19 cellular contexts compared by ENCODE assay signal in the genomic region with DNA sequence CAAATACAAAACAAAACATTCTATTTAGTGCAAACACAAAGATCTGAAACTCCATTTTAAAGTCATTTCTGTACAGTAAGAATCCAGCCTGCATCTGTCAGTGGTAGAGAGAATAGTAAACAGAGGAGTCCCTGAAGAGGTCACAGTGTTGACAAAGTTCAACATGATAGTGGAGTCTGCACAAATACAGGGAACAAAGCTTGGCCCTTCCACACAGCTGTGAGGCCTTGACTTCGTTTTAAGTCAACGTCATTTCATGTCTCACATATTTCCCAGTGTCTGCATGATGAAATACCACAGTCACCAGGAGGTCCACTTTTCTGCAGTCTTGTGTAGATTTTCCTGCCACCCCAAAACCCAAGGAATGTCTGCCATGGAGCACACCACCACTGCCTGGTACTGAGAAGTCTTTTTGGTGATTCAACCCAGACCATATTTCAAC. TPM values are rescaled to one million over a fixed set of nuclear protein-coding genes. Genes with fewer than 3 reads are reported as not detected.
A peak's percentile ranks its signal among the peaks of the same experiment; 100 is the strongest.
DNase-seq lines count a peak whose midpoint lies in the region; ATAC-seq and TF ChIP-seq lines count a peak whose summit lies in the region.
"Had no signal": no experiment of that assay in that cellular context is flagged by ENCODE, and none has a peak within 500 bp of the region (broad histone marks: within the 10 kb centered on the region; RNA-seq: fewer than 3 reads in every experiment).

No MANE protein-coding gene starts in this region.

- peaks cover 17% of the 10 kb centered on the region for H3K9me3 Mint-ChIP-seq in WTC11
- H3K9me3 Mint-ChIP-seq: activated T-helper 1 cell treated with anti-CD3 and anti-CD28 coated beads, Interleukin-12 subunit alpha, Interleukin-12 subunit beta, Interleukin-2, Interleukin-4 antibody, amounts not matched to agents 30 ng/mL and 10 ng/mL and 1 ng/mL, durations not matched to agents 14 hours and 24 hours and 36 hours had no signal

- H3K4me1 ChIP-seq in heart right ventricle = no peaks in the 10 kb centered on the region
- H3K4me1 ChIP-seq: uterus had no signal

- no peak for TF ChIP-seq CTCF in WTC11 (IDR thresholded peaks at IDR 0.05)
- TF ChIP-seq CTCF in heart right ventricle (IDR thresholded peaks at IDR 0.05) = no peak

- H3K4me3 Mint-ChIP-seq in WTC11 = no peak overlapping the region
- H3K4me3 Mint-ChIP-seq: activated T-helper 1 cell treated with anti-CD3 and anti-CD28 coated beads, Interleukin-12 subunit alpha, Interleukin-12 subunit beta, Interleukin-2, Interleukin-4 antibody, amounts not matched to agents 30 ng/mL and 10 ng/mL and 1 ng/mL, durations not matched to agents 14 hours and 24 hours and 36 hours; CD14-positive monocyte; mesothelial cell of epicardium had no signal

- 30 to 53% methylated on average over 2 of the region's 2 CpGs for WGBS in heart right ventricle, 2 donors

- intact Hi-C loops in heart right ventricle (cut with DNase I) = no loop called here

- no peak overlapping the region for H3K27ac Mint-ChIP-seq in WTC11
- H3K27ac Mint-ChIP-seq: activated T-helper 1 cell treated with anti-CD3 and anti-CD28 coated beads, Interleukin-12 subunit alpha, Interleukin-12 subunit beta, Interleukin-2, Interleukin-4 antibody, amounts not matched to agents 30 ng/mL and 10 ng/mL and 1 ng/mL, durations not matched to agents 14 hours and 24 hours and 36 hours; CD14-positive monocyte; mesothelial cell of epicardium had no signal

- ATAC-seq in WTC11 = no peak
- ATAC-seq in HG03439 (IDR thresholded peaks at IDR 0.05; ENCODE audit: unreplicated experiment) = no peak
- no peak for ATAC-seq in heart right ventricle
- ATAC-seq: Right ventricle myocardium inferior; stimulated activated naive CD8-positive, alpha-beta T cell treated with anti-CD3 and anti-CD28 coated beads, Interleukin-15, Interleukin-2, amounts not matched to agents 100 U/mL and 50 U/mL, for 24 hours had no signal

- H3K36me3 ChIP-seq in heart right ventricle = no peaks in the 10 kb centered on the region
- H3K36me3 ChIP-seq: neutrophil, uterus had no signal

- peaks cover 0 to 14% (median 0%) of the 10 kb centered on the region in 11 donors for H3K9me3 ChIP-seq in heart right ventricle
- H3K9me3 ChIP-seq: neutrophil, uterus had no signal

- no peak overlapping the region for H3K27ac ChIP-seq in heart right ventricle
- H3K27ac ChIP-seq: neutrophil, uterus had no signal

- POLR2A ChIA-PET in WTC11 (lab: Charles Lee) = no interaction called here

- DNase-seq in EL = peak; percentile 29
- DNase-seq in HK-2 (ENCODE audit: unreplicated experiment) = peak; percentile 16
- DNase-seq in WTC11 (ENCODE audit: low spot score) = no peak
- DNase-seq in kidney tubule cell (ENCODE audit: low spot score) = peak; percentile 29
- no peak for DNase-seq in NCI-H446 (lab: John Stamatoyannopoulos, UW)
- no peak for DNase-seq in GDM1 (lab: John Stamatoyannopoulos, UW)
- no peak for DNase-seq in heart right ventricle
- DNase-seq: activated CD4-positive, alpha-beta T cell treated with anti-CD3 and anti-CD28 coated beads, Interleukin-2, amount 50 U/mL, for 4 hours; aorta; foreskin melanocyte; NCI-H1436 treated with DMSO at 0.1 percent for 48 hours; stimulated activated naive CD8-positive, alpha-beta T cell treated with anti-CD3 and anti-CD28 coated beads, Interleukin-15, Interleukin-2, amounts not matched to agents 100 U/mL and 50 U/mL, for 24 hours; uterus had no signal

- CTCF ChIA-PET in WTC11 (lab: Charles Lee) = interaction anchor here (1.1 to 1.6 kb wide), 2 partner anchors 9 to 246 kb away, joined by 4 to 14 read pairs; no protein-coding TSS in a partner anchor

- no peak overlapping the region for H3K4me3 ChIP-seq in heart right ventricle
- H3K4me3 ChIP-seq: uterus had no signal

- peaks cover 0 to under 1% (median 0%) of the 10 kb centered on the region in 7 donors for H3K27me3 ChIP-seq in heart right ventricle
- H3K27me3 ChIP-seq: neutrophil, uterus had no signal

- no peaks in the 10 kb centered on the region for H3K27me3 Mint-ChIP-seq in WTC11 (ENCODE audit: low read depth)

- peaks cover 17% of the 10 kb centered on the region for H3K4me1 Mint-ChIP-seq in WTC11
- H3K4me1 Mint-ChIP-seq: CD14-positive monocyte, mesothelial cell of epicardium had no signal

- peaks cover 4% of the 10 kb centered on the region; the same call in 1 of the 2 replicates for H3K36me3 Mint-ChIP-seq in WTC11
- H3K36me3 Mint-ChIP-seq: CD14-positive monocyte had no signal

TF ChIP-seq in WTC11, 78 proteins besides CTCF, POLR2A, EP300 and RAD21:
- TF ChIP-seq GABPB1 (CRISPR knock-in tag; IDR thresholded peaks at IDR 0.05) (peak; percentile 98), JUN (CRISPR knock-in tag; IDR thresholded peaks at IDR 0.05) (no peak)
TF ChIP-seq in WTC11: peak in this region for 1.

RNA-seq across cellular contexts. Expression of a gene that starts 33.0 kb away (rescaled TPM):
- total RNA-seq in WTC11 (2021) = 2.1 to 3.4 TPM (median 3.1 TPM) in 3 replicates
- not detected for total RNA-seq in heart right ventricle
- not detected for polyA plus RNA-seq in heart right ventricle
- total RNA-seq: activated T-helper 1 cell treated with anti-CD3 and anti-CD28 coated beads, Interleukin-12 subunit alpha, Interleukin-12 subunit beta, Interleukin-2, Interleukin-4 antibody, amounts not matched to agents 30 ng/mL and 10 ng/mL and 1 ng/mL, durations not matched to agents 14 hours and 24 hours and 36 hours; aorta; Right ventricle myocardium inferior had no signal
- polyA plus RNA-seq: aorta, CD14-positive monocyte had no signal

RNA-seq across cellular contexts. Expression of a gene that starts 46.1 kb away (rescaled TPM):
- total RNA-seq in WTC11 (2021) (0.07 to 0.11 TPM (median 0.11 TPM) in 3 replicates), heart right ventricle (under 1 TPM in 2 of 10 donors, not detected in 8; 0.08 to 0.15 TPM)
- not detected for polyA plus RNA-seq in heart right ventricle
- total RNA-seq: activated T-helper 1 cell treated with anti-CD3 and anti-CD28 coated beads, Interleukin-12 subunit alpha, Interleukin-12 subunit beta, Interleukin-2, Interleukin-4 antibody, amounts not matched to agents 30 ng/mL and 10 ng/mL and 1 ng/mL, durations not matched to agents 14 hours and 24 hours and 36 hours had no signal
- polyA plus RNA-seq: aorta, CD14-positive monocyte had no signal

Comparison
In these comparisons a context has a peak if more than half of its experiments do, and no peak if none do; other contexts are left out.
1. DNase-seq: peak in EL (single experiment), HK-2 (single experiment) and kidney tubule cell (single experiment); none in WTC11 (single experiment), NCI-H446 (0 of 2), GDM1 (single experiment) and heart right ventricle (0 of 2).